Comparison of ENCODE assay signal across 4 cellular contexts in genomic region chr4:144022760-144023405, GRCh38. TPM values are rescaled to one million over a fixed set of nuclear protein-coding genes. Genes with fewer than 3 reads are reported as not detected.
"Had no signal": no experiment of that assay in that cellular context is flagged by ENCODE, and none has a peak within 500 bp of the region (broad histone marks: within the 10 kb centered on the region; RNA-seq: fewer than 3 reads in every experiment).

No MANE protein-coding gene starts in this region.

RNA-seq across cellular contexts. Expression of gene GYPB, which starts 3.7 kb away (rescaled TPM):
- total RNA-seq: HepG2, HT-29, HT1080, IMR-90 had no signal
